8 cellular contexts compared by ENCODE assay signal in the genomic region with DNA sequence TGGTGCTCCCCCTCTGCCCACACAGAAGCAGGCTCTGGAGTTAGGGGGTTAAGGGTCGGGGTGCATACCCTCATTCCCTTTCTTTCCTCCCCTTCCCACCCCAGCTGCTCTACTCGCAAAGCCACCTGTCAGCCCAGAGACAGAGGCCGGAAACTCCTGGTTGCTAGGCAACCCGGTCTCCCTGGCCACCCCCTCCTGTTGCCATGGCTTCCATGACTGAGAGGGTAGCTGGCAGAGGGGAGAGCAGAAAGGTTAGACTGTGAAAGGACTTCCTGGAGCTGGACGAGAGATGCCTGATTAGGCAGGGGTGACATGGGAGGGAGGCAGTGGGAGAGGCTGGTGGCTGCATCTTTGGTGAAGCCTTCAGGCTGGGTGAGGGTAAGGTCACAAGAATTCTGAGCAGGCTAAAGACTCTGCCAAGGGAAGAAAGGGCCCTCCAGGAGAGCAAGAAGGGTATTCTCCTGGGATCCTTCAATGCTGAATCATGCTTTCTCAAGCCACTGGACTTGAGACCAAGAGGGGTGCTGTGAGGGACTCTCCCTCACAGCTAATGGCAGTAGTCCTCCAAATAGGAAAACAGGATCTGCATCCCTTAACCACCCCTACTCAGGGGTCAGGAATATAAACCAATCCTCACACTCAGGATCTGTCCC. TPM values are rescaled to one million over a fixed set of nuclear protein-coding genes. Genes with fewer than 3 reads are reported as not detected.
A peak's percentile ranks its signal among the peaks of the same experiment; 100 is the strongest.
DNase-seq lines count a peak whose midpoint lies in the region; ATAC-seq and FAIRE-seq lines count a peak whose summit lies in the region.
"Had no signal": no experiment of that assay in that cellular context is flagged by ENCODE, and none has a peak within 500 bp of the region (broad histone marks: within the 10 kb centered on the region; RNA-seq: fewer than 3 reads in every experiment).

No MANE protein-coding gene starts in this region.

- H3K9me3 Mint-ChIP-seq in activated CD8-positive, alpha-beta T cell treated with anti-CD3 and anti-CD28 coated beads, Interleukin-2, amount 10 ng/mL, durations not matched to agents 7 days and 5 days (ENCODE audit: insufficient read depth) = no peaks in the 10 kb centered on the region

- peak; percentile 32 for ATAC-seq in activated CD8-positive, alpha-beta T cell treated with anti-CD3 and anti-CD28 coated beads, Interleukin-2, amount 10 ng/mL, durations not matched to agents 7 days and 5 days
- ATAC-seq in HG03045 (IDR thresholded peaks at IDR 0.05; ENCODE audit: unreplicated experiment) (no peak), GM21423 (IDR thresholded peaks at IDR 0.05; ENCODE audit: unreplicated experiment) (no peak)

- H3K4me3 Mint-ChIP-seq in activated CD8-positive, alpha-beta T cell treated with anti-CD3 and anti-CD28 coated beads, Interleukin-2, amount 10 ng/mL, durations not matched to agents 7 days and 5 days = no peak overlapping the region

- POLR2A ChIA-PET in activated CD8-positive, alpha-beta T cell treated with anti-CD3 and anti-CD28 coated beads, Interleukin-2, amount 10 ng/mL, durations not matched to agents 7 days and 5 days (lab: Charles Lee) = interaction anchor here (1.0 to 1.2 kb wide), 3 partner anchors 11 to 37 kb away, joined by 3 to 4 read pairs (median 3); no protein-coding TSS in a partner anchor

- peak; percentile 42 for FAIRE-seq in urothelium cell line (lab: Jason Lieb, UNC)
- FAIRE-seq: G401.6 had no signal

- H3K36me3 Mint-ChIP-seq in activated CD8-positive, alpha-beta T cell treated with anti-CD3 and anti-CD28 coated beads, Interleukin-2, amount 10 ng/mL, durations not matched to agents 7 days and 5 days (ENCODE audit: low read depth) = no peaks in the 10 kb centered on the region

- CTCF ChIA-PET in activated CD8-positive, alpha-beta T cell treated with anti-CD3 and anti-CD28 coated beads, Interleukin-2, amount 10 ng/mL, durations not matched to agents 7 days and 5 days (lab: Charles Lee) = interaction anchor here (0.9 to 2.4 kb wide), 8 partner anchors 9 to 183 kb away, joined by 3 to 7 read pairs (median 4); a partner anchor contains a TSS

- H3K27me3 Mint-ChIP-seq in activated CD8-positive, alpha-beta T cell treated with anti-CD3 and anti-CD28 coated beads, Interleukin-2, amount 10 ng/mL, durations not matched to agents 7 days and 5 days (ENCODE audit: low read depth) = peaks cover 27% of the 10 kb centered on the region

- DNase-seq in stimulated activated CD4-positive, alpha-beta T cell treated with anti-CD3 and anti-CD28 coated beads, Interleukin-2, amount 100 ng/mL, for 24 hours = peak; percentile 51
- no peak for DNase-seq in stimulated activated CD4-positive, alpha-beta T cell treated with anti-CD3 and anti-CD28 coated beads, Interleukin-4, amount 100 ng/mL, for 1 hour
- DNase-seq in activated CD8-positive, alpha-beta T cell treated with anti-CD3 and anti-CD28 coated beads, Interleukin-2, amount 10 ng/mL, durations not matched to agents 7 days and 5 days = peak; percentile 75
- no peak for DNase-seq in urothelium cell line (ENCODE audit: low spot score)

- H3K4me1 Mint-ChIP-seq in activated CD8-positive, alpha-beta T cell treated with anti-CD3 and anti-CD28 coated beads, Interleukin-2, amount 10 ng/mL, durations not matched to agents 7 days and 5 days (ENCODE audit: low read depth) = peaks cover 30% of the 10 kb centered on the region

- H3K27ac Mint-ChIP-seq in activated CD8-positive, alpha-beta T cell treated with anti-CD3 and anti-CD28 coated beads, Interleukin-2, amount 10 ng/mL, durations not matched to agents 7 days and 5 days = peak overlapping the region; percentile 17

RNA-seq across cellular contexts. Expression of a gene that starts 5.4 kb away (rescaled TPM):
- total RNA-seq in activated CD8-positive, alpha-beta T cell treated with anti-CD3 and anti-CD28 coated beads, Interleukin-2, amount 10 ng/mL, durations not matched to agents 7 days and 5 days = 1 to 10 TPM in 1 of 2 experiments, under 1 TPM in 1; 0.92 to 1.6 TPM

RNA-seq across cellular contexts. Expression of a gene that starts 7.5 kb away (rescaled TPM):
- 10 to 100 TPM; 12.7 to 13.8 TPM for total RNA-seq in activated CD8-positive, alpha-beta T cell treated with anti-CD3 and anti-CD28 coated beads, Interleukin-2, amount 10 ng/mL, durations not matched to agents 7 days and 5 days

RNA-seq across cellular contexts. Expression of a gene that starts 17.7 kb away (rescaled TPM):
- total RNA-seq in activated CD8-positive, alpha-beta T cell treated with anti-CD3 and anti-CD28 coated beads, Interleukin-2, amount 10 ng/mL, durations not matched to agents 7 days and 5 days = 10 to 100 TPM; 52.7 to 56.6 TPM

RNA-seq across cellular contexts. Expression of a gene that starts 19.2 kb away (rescaled TPM):
- 10 to 100 TPM; 71.7 to 77.6 TPM for total RNA-seq in activated CD8-positive, alpha-beta T cell treated with anti-CD3 and anti-CD28 coated beads, Interleukin-2, amount 10 ng/mL, durations not matched to agents 7 days and 5 days

RNA-seq across cellular contexts. Expression of a gene that starts 38.2 kb away (rescaled TPM):
- under 1 TPM in 1 of 2 experiments, not detected in 1; 0.32 TPM for total RNA-seq in activated CD8-positive, alpha-beta T cell treated with anti-CD3 and anti-CD28 coated beads, Interleukin-2, amount 10 ng/mL, durations not matched to agents 7 days and 5 days
- total RNA-seq: thoracic aorta had no signal

Comparison
In these comparisons a context has a peak if more than half of its experiments do, and no peak if none do; other contexts are left out.
1. DNase-seq: peak in stimulated activated CD4-positive, alpha-beta T cell treated with anti-CD3 and anti-CD28 coated beads, Interleukin-2, amount 100 ng/mL, for 24 hours (2 of 2) and activated CD8-positive, alpha-beta T cell treated with anti-CD3 and anti-CD28 coated beads, Interleukin-2, amount 10 ng/mL, durations not matched to agents 7 days and 5 days (single experiment); none in stimulated activated CD4-positive, alpha-beta T cell treated with anti-CD3 and anti-CD28 coated beads, Interleukin-4, amount 100 ng/mL, for 1 hour (single experiment) and urothelium cell line (single experiment).